Comparison of ENCODE assay signal across 1 cellular context in genomic region chr15:67839929-67840746, GRCh38.
A peak's percentile ranks its signal among the peaks of the same experiment; 100 is the strongest.
TF ChIP-seq lines count a peak whose summit lies in the region.

Gene RNU6-1, minus strand, starts transcription at chr15:67840045.

TF ChIP-seq in K562, 482 proteins besides CTCF, POLR2A, EP300 and RAD21 (continued from another document and continues in another):
- no peak for TF ChIP-seq DLX4 (CRISPR knock-in tag; IDR thresholded peaks at IDR 0.05)
- no peak for TF ChIP-seq HMBOX1 (IDR thresholded peaks at IDR 0.05)
- TF ChIP-seq NFIC (IDR thresholded peaks at IDR 0.05), result peak; percentile 35
- no peak for TF ChIP-seq ESRRB (CRISPR knock-in tag; IDR thresholded peaks at IDR 0.05; ENCODE audit: borderline replicate concordance)
- peak; percentile 46; the same call in 1 of the 2 replicates for TF ChIP-seq E4F1 (CRISPR knock-in tag; IDR thresholded peaks at IDR 0.05; ENCODE audit: borderline replicate concordance)
- peak; percentile 17; the same call in 1 of the 2 replicates for TF ChIP-seq CTBP1 (IDR thresholded peaks at IDR 0.05; ENCODE audit: borderline replicate concordance)
- TF ChIP-seq PRPF4 (IDR thresholded peaks at IDR 0.05; ENCODE audit: insufficient read depth, low read depth, low read length, poor library complexity, severe bottlenecking), result no peak
- no peak for TF ChIP-seq CHCHD3 (CRISPR knock-in tag; IDR thresholded peaks at IDR 0.05)
- TF ChIP-seq USF1 (CRISPR knock-in tag; IDR thresholded peaks at IDR 0.05), result peak; percentile 98
- TF ChIP-seq ZBTB5 (IDR thresholded peaks at IDR 0.05), result no peak
- TF ChIP-seq GTF2A2 (tag; IDR thresholded peaks at IDR 0.05), result no peak
- TF ChIP-seq SAFB (IDR thresholded peaks at IDR 0.05; ENCODE audit: borderline replicate concordance, low read depth, low read length), result peak; percentile 75
- TF ChIP-seq SMARCE1 (IDR thresholded peaks at IDR 0.05), result peak; percentile 21; the same call in 1 of the 2 replicates
- TF ChIP-seq ZBTB26 (CRISPR knock-in tag; IDR thresholded peaks at IDR 0.05), result no peak
- TF ChIP-seq NR3C1 (CRISPR knock-in tag; IDR thresholded peaks at IDR 0.05), result no peak
- no peak for TF ChIP-seq ARHGAP35 (IDR thresholded peaks at IDR 0.05; ENCODE audit: partially characterized antibody)
- no peak for TF ChIP-seq TCF7L2 (IDR thresholded peaks at IDR 0.05; ENCODE audit: low read depth, low read length)
- TF ChIP-seq MLLT1 (IDR thresholded peaks at IDR 0.05), result peak in 1 of 2 experiments; percentile 45; a peak in 2 of 4 replicates
- TF ChIP-seq HCFC1 (IDR thresholded peaks at IDR 0.05; ENCODE audit: low read depth, low read length), result peak; percentile 47; the same call in 1 of the 2 replicates
- 0 out of 2 replicates have a peak, but pooled peaks have one; percentile 8 for TF ChIP-seq ZNF644 (tag; IDR thresholded peaks at IDR 0.05; ENCODE audit: low read depth)
- no peak for TF ChIP-seq ZNF140 (CRISPR knock-in tag; IDR thresholded peaks at IDR 0.05)
- peak; percentile 38; the same call in 1 of the 2 replicates for TF ChIP-seq LEF1 (IDR thresholded peaks at IDR 0.05)
- TF ChIP-seq ARID1B (IDR thresholded peaks at IDR 0.05), result no peak; the same call in 1 of the 2 replicates
- peak; percentile 44 for TF ChIP-seq RBM22 (IDR thresholded peaks at IDR 0.05; ENCODE audit: low read depth, low read length, poor library complexity, severe bottlenecking)
- TF ChIP-seq MAZ (CRISPR knock-in tag; conservative IDR thresholded peaks at IDR 0.05 in 1 of 2, IDR thresholded peaks at IDR 0.05 in 1 of 2), result peak; percentile 60 to 69; a peak in 3 of 4 replicates
- peak; percentile 68; the same call in 1 of the 2 replicates for TF ChIP-seq HMGXB4 (CRISPR knock-in tag; IDR thresholded peaks at IDR 0.05)
- TF ChIP-seq SAFB2 (IDR thresholded peaks at IDR 0.05; ENCODE audit: borderline replicate concordance, low read depth, low read length, severe bottlenecking), result no peak
- no peak for TF ChIP-seq NR0B1 (IDR thresholded peaks at IDR 0.05; ENCODE audit: partially characterized antibody)
- TF ChIP-seq SRSF7 (optimal IDR thresholded peaks at IDR 0.05; ENCODE audit: low read depth, low read length), result no peak
- TF ChIP-seq TAF7 (tag; IDR thresholded peaks at IDR 0.05), result peak; percentile 81
- TF ChIP-seq KDM1A (IDR thresholded peaks at IDR 0.05), result no peak
- no peak for TF ChIP-seq ZNF79 (CRISPR knock-in tag; IDR thresholded peaks at IDR 0.05; ENCODE audit: low read depth)
- TF ChIP-seq PRMT5 (CRISPR knock-in tag; IDR thresholded peaks at IDR 0.05), result no peak
- no peak; the same call in 1 of the 2 replicates for TF ChIP-seq POLR2AphosphoS2 (IDR thresholded peaks at IDR 0.05; ENCODE audit: low read length)
- peak; percentile 87 for TF ChIP-seq GTF2E2 (tag; IDR thresholded peaks at IDR 0.05)
- no peak for TF ChIP-seq ILF3 (IDR thresholded peaks at IDR 0.05; ENCODE audit: borderline replicate concordance)
- no peak for TF ChIP-seq MXD1 (CRISPR knock-in tag; IDR thresholded peaks at IDR 0.05; ENCODE audit: borderline replicate concordance, poor library complexity, severe bottlenecking)
- TF ChIP-seq ZNF592 (IDR thresholded peaks at IDR 0.05), result peak; percentile 92
- no peak for TF ChIP-seq E2F8 (IDR thresholded peaks at IDR 0.05; ENCODE audit: low read depth, partially characterized antibody)
- no peak for TF ChIP-seq NUFIP1 (IDR thresholded peaks at IDR 0.05; ENCODE audit: partially characterized antibody)
